16 cellular contexts compared by ENCODE assay signal in genomic region chr12:113194971-113195391, GRCh38. TPM values are rescaled to one million over a fixed set of nuclear protein-coding genes. Genes with fewer than 3 reads are reported as not detected.
DNase-seq lines count a peak whose midpoint lies in the region; TF ChIP-seq lines count a peak whose summit lies in the region.
"Had no signal": no experiment of that assay in that cellular context is flagged by ENCODE, and none has a peak within 500 bp of the region (broad histone marks: within the 10 kb centered on the region; RNA-seq: fewer than 3 reads in every experiment).

No MANE protein-coding gene starts in this region.

- no peak overlapping the region for H4K8ac ChIP-seq in neuronal stem cell (ENCODE audit: low read depth, low read length)

- H3K4me1 Mint-ChIP-seq in chondrocyte (ENCODE audit: low read depth), result peaks cover 46% of the 10 kb centered on the region

- H4K91ac ChIP-seq in neuronal stem cell (ENCODE audit: low read depth, low read length, poor library complexity), result no peak overlapping the region

- H3K27ac ChIP-seq in neuronal stem cell (replicated peaks; ENCODE audit: low read length), result no peak overlapping the region

- no CpG with 5 or more reads among the region's 4 CpGs for WGBS in neuronal stem cell (ENCODE audit: extremely low coverage in 2 of 2, insufficient read length in 2 of 2, insufficient replicate concordance in 1 of 2), 2 donors

- H3K27me3 Mint-ChIP-seq in chondrocyte (ENCODE audit: low read depth), result no peaks in the 10 kb centered on the region
- H3K27me3 Mint-ChIP-seq: CD4-positive, alpha-beta T cell had no signal

- no peak overlapping the region for H3K4ac ChIP-seq in neuronal stem cell (ENCODE audit: low read length)

- H3K27me3 ChIP-seq in neuronal stem cell (ENCODE audit: control insufficient read depth in 3 of 3, insufficient read depth in 3 of 3, low read depth in 1 of 3, low read length in 3 of 3), result no peaks in the 10 kb centered on the region
- H3K27me3 ChIP-seq: hepatocyte had no signal

- no peak overlapping the region for H2AK5ac ChIP-seq in neuronal stem cell (ENCODE audit: low read depth, low read length)

- peaks cover 4 to 9% of the 10 kb centered on the region in 2 donors for H3K4me1 ChIP-seq in neuronal stem cell (ENCODE audit: control insufficient read depth in 2 of 2, insufficient read depth in 1 of 2, low read depth in 1 of 2, low read length in 2 of 2)

- H3K9ac ChIP-seq in neuronal stem cell (ENCODE audit: low read depth, low read length, poor library complexity), result no peak overlapping the region

- no peak overlapping the region for H2BK12ac ChIP-seq in neuronal stem cell (ENCODE audit: low read length)

- H3K79me1 ChIP-seq in neuronal stem cell (ENCODE audit: low read depth, low read length), result no peaks in the 10 kb centered on the region

- H2AFZ ChIP-seq in neuronal stem cell (ENCODE audit: low read length), result no peak overlapping the region
- H2AFZ ChIP-seq: hepatocyte had no signal

- H3K27ac Mint-ChIP-seq in chondrocyte (ENCODE audit: unreplicated experiment), result peak overlapping the region; percentile 83

- no peak overlapping the region for H2BK5ac ChIP-seq in neuronal stem cell (ENCODE audit: low read length)

- H3K9me3 ChIP-seq in neuronal stem cell (replicated peaks in 1 of 2; ENCODE audit: control insufficient read depth in 2 of 2, insufficient read depth in 1 of 2, low read depth in 1 of 2, low read length in 2 of 2), result no peaks in the 10 kb centered on the region

- H3K14ac ChIP-seq in neuronal stem cell (ENCODE audit: low read length), result no peak overlapping the region

- no peaks in the 10 kb centered on the region for H3K36me3 Mint-ChIP-seq in chondrocyte (ENCODE audit: low read depth)

- H3K23ac ChIP-seq in neuronal stem cell (ENCODE audit: low read depth, low read length, poor library complexity), result no peak overlapping the region

- H3K4me3 Mint-ChIP-seq in chondrocyte (ENCODE audit: unreplicated experiment), result no peak overlapping the region
- H3K4me3 Mint-ChIP-seq: CD4-positive, alpha-beta T cell had no signal

- DNase-seq in AG10803 (ENCODE audit: low read depth), result peak; percentile 75
- peak; percentile 84 for DNase-seq in M059J (ENCODE audit: low read depth)
- no peak for DNase-seq in chondrocyte (ENCODE audit: low spot score)
- DNase-seq in neuronal stem cell (ENCODE audit: low spot score), result no peak
- no peak for DNase-seq in T1000 (lab: John Stamatoyannopoulos, UW)
- no peak for DNase-seq in medulla oblongata (ENCODE audit: extremely low spot score)
- no peak for DNase-seq in NCI-H526 (lab: John Stamatoyannopoulos, UW)
- no peak for DNase-seq in NCI-H2029 (lab: John Stamatoyannopoulos, UW)
- DNase-seq: activated CD4-positive, alpha-beta T cell treated with anti-CD3 and anti-CD28 coated beads, Interleukin-2, amount 50 U/mL, for 4 hours; activated naive CD4-positive, alpha-beta T cell treated with Interleukin-2 at 50 U/mL for 16 hours; CD4-positive, alpha-beta T cell; NCI-H748 treated with DMSO at 0.1 percent for 48 hours; T-helper 1 cell had no signal

- no peaks in the 10 kb centered on the region for H3K9me3 Mint-ChIP-seq in chondrocyte (ENCODE audit: low read depth)
- H3K9me3 Mint-ChIP-seq: CD4-positive, alpha-beta T cell had no signal

- TF ChIP-seq CTCF in AG10803 (conservative IDR thresholded peaks at IDR 0.05; ENCODE audit: low read length) (no peak), chondrocyte (IDR thresholded peaks at IDR 0.05) (peak; percentile 20)

- H3K4me2 ChIP-seq in neuronal stem cell (ENCODE audit: insufficient read depth, low read length, poor library complexity, severe bottlenecking), result no peak overlapping the region
- H3K4me2 ChIP-seq: hepatocyte had no signal

- H3K4me3 ChIP-seq in AG10803 (ENCODE audit: low read length) (no peak overlapping the region), neuronal stem cell (ENCODE audit: low read length in 2 of 2) (no peak overlapping the region)
- H3K4me3 ChIP-seq: hepatocyte had no signal

- H3K36me3 ChIP-seq in neuronal stem cell (replicated peaks in 1 of 2; ENCODE audit: control insufficient read depth in 2 of 2, insufficient read depth in 2 of 2, low read length in 2 of 2), result peaks cover 13 to 23% of the 10 kb centered on the region in 2 donors

- peak overlapping the region; percentile 19 for H3K18ac ChIP-seq in neuronal stem cell (ENCODE audit: low read length)

- H2BK120ac ChIP-seq in neuronal stem cell (ENCODE audit: low read depth, low read length), result no peak overlapping the region

- no peak overlapping the region for H2BK15ac ChIP-seq in neuronal stem cell (ENCODE audit: low read length)

RNA-seq across cellular contexts. Expression of gene RITA1, which starts 9.5 kb away (rescaled TPM):
- 28.8 and 47.2 TPM in 2 replicates for total RNA-seq in M059J (2014; rRNA removed; shearing (Covaris generic))
- total RNA-seq in chondrocyte, result 15.5 to 20.2 TPM (median 16.7 TPM) in 3 replicates
- polyA plus RNA-seq in neuronal stem cell (2013, experiment 1 of 2), result 14.5 TPM
- 14.3 TPM for polyA plus RNA-seq in neuronal stem cell (2013, experiment 2 of 2)

RNA-seq across cellular contexts. Expression of gene DDX54, which starts 9.7 kb away (rescaled TPM):
- total RNA-seq in M059J (2014; rRNA removed; shearing (Covaris generic)), result 21.3 and 43.1 TPM in 2 replicates
- total RNA-seq in chondrocyte, result 44.2 to 52.7 TPM (median 44.6 TPM) in 3 replicates
- 60.8 TPM for polyA plus RNA-seq in neuronal stem cell (2013, experiment 1 of 2)
- polyA plus RNA-seq in neuronal stem cell (2013, experiment 2 of 2), result 59.6 TPM

RNA-seq across cellular contexts. Expression of gene TPCN1, which starts 26.3 kb away (rescaled TPM):
- total RNA-seq in M059J (2014; rRNA removed; shearing (Covaris generic)), result 7.7 and 13.5 TPM in 2 replicates
- 35.9 to 40.0 TPM (median 37.7 TPM) in 3 replicates for total RNA-seq in chondrocyte
- polyA plus RNA-seq in neuronal stem cell (2013, experiment 1 of 2), result 11.5 TPM
- 10.7 TPM for polyA plus RNA-seq in neuronal stem cell (2013, experiment 2 of 2)

RNA-seq across cellular contexts. Expression of gene CFAP73, which starts 45.5 kb away (rescaled TPM):
- not detected in 2 replicates for total RNA-seq in M059J (2014; rRNA removed; shearing (Covaris generic))
- total RNA-seq in chondrocyte, result not detected in 3 replicates
- polyA plus RNA-seq in neuronal stem cell (2013, experiment 1 of 2), result 0.22 TPM
- 0.19 TPM for polyA plus RNA-seq in neuronal stem cell (2013, experiment 2 of 2)
- total RNA-seq: dermis microvascular lymphatic vessel endothelial cell, hepatocyte, ureter had no signal
- polyA plus RNA-seq: hepatocyte had no signal

RNA-seq across cellular contexts. Expression of gene RASAL1, which starts 59.4 kb away (rescaled TPM):
- total RNA-seq in M059J (2014; rRNA removed; shearing (Covaris generic)), result not detected in 2 replicates
- not detected in 3 replicates for total RNA-seq in chondrocyte
- polyA plus RNA-seq in neuronal stem cell (2013, experiment 1 of 2), result 0.26 TPM
- 0.19 TPM for polyA plus RNA-seq in neuronal stem cell (2013, experiment 2 of 2)
- total RNA-seq: dermis microvascular lymphatic vessel endothelial cell, hepatocyte had no signal

Comparison
In these comparisons a context has a peak if more than half of its experiments do, and no peak if none do; other contexts are left out.
1. DNase-seq: peak in AG10803 (single experiment) and M059J (single experiment); none in chondrocyte (single experiment), neuronal stem cell (single experiment), T1000 (single experiment), medulla oblongata (single experiment), NCI-H526 (0 of 2) and NCI-H2029 (single experiment).